ENCODE assay signal across 30 cellular contexts in the genomic region with DNA sequence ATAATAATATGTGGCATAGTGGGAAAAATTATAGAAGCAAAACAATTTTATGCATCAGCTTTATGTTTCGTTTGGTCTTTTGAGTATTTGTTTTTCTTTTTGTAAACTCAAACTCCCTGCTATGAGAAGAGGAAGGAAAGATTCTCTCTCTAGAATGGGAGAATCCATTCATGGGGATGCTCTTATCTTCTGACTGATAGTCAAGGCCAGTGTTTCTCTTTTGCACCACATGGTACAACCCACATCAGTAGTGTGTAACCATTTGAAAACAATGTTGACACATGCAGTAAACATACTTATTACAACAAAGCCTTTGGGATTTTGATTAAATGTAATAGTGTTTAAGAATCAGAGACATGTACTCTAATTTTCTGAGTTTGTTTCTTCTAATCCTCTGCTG.
"Had no signal": no experiment of that assay in that cellular context is flagged by ENCODE, and none has a peak within 500 bp of the region (broad histone marks: within the 10 kb centered on the region; RNA-seq: fewer than 3 reads in every experiment).

No MANE protein-coding gene starts in this region.

- H3K36me3 ChIP-seq: breast epithelium, MG63, Peyer's patch had no signal

- DNase-seq: activated CD4-positive, alpha-beta T cell treated with anti-CD3 and anti-CD28 coated beads, Interleukin-2, amount 10 ng/mL, durations not matched to agents 24 days and 14 days; activated CD4-positive, alpha-beta T cell treated with anti-CD3 and anti-CD28 coated beads, Interleukin-2, amount 50 U/mL, for 48 hours; activated CD8-positive, alpha-beta T cell treated with anti-CD3 and anti-CD28 coated beads, Interleukin-2, amount 10 ng/mL, durations not matched to agents 7 days and 5 days; activated gamma-delta T cell; activated naive CD4-positive, alpha-beta T cell treated with Interleukin-2 at 50 U/mL for 16 hours; activated naive CD8-positive, alpha-beta T cell treated with anti-CD3 and anti-CD28 coated beads, Interleukin-2, amount 10 ng/mL, durations not matched to agents 7 days and 5 days; activated T-cell treated with anti-CD3 and anti-CD28 coated beads, Interleukin-2, amount 50 U/mL, for 24 hours; body of pancreas; Kasumi-1; KG1; MG63; NCI-H1092; NCI-H1436 treated with DMSO at 0.1 percent for 48 hours; NCI-H1694 treated with DMSO at 0.1 percent for 48 hours; NCI-H2029; NCI-H2171 treated with DMSO at 0.1 percent for 48 hours; NCI-H2227 treated with DMSO at 0.1 percent for 48 hours; NCI-H446; NCI-H510A treated with DMSO at 0.1 percent for 48 hours; NCI-H526 treated with DMSO at 0.1 percent for 48 hours; NCI-H774; PC-3; Peyer's patch; RPMI8226; SHP77 treated with DMSO at 0.1 percent for 48 hours; SW 1271; T-helper 1 cell; T-helper 2 cell; T-helper 9 cell had no signal

- H3K27ac ChIP-seq: body of pancreas, breast epithelium, Peyer's patch had no signal

- H3K9me3 ChIP-seq: body of pancreas, breast epithelium, MG63, Peyer's patch had no signal

- H3K27me3 ChIP-seq: body of pancreas, breast epithelium, MG63, Peyer's patch had no signal

- H3K4me3 ChIP-seq: body of pancreas, breast epithelium, MG63, Peyer's patch had no signal

- H3K4me1 ChIP-seq: body of pancreas, breast epithelium, Peyer's patch had no signal
